ENCODE assay signal across 10 cellular contexts in the genomic region with DNA sequence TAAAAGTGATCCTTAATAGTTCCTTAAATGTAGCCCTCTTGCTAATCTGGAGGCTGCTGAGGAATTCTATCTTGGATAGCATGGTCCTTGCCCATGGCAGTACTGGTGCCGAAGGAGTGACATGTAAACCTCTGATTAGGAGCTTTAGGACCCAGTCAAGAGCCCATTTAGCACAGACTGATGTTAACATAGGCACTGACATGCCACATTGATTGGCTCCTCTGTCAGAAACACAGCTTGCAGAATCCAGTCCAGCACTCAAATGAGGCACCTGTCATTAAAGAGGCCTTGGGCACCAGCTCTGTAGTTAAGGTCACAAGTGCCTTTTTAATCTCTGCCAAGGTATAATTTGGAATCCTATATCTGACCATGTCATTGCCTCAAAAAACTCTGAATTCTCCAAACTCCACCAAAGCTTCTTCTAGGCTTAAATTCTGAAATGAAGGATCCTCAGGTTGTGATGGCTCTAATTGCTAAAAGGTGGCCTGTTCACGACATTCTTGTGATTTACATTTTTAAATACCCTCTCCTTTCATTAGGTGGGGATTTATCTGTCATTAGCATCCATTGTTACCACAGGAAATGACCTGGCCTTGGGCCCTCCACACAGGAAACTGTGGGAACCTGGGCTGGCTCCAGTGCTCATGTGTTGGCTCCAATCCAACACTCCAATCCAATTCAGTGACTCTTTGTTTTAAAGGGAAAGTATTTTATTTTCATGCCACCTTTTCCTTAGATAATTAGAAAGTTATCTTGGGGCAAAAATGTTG. TPM values are rescaled to one million over a fixed set of nuclear protein-coding genes. Genes with fewer than 3 reads are reported as not detected.
A peak's percentile ranks its signal among the peaks of the same experiment; 100 is the strongest.
DNase-seq lines count a peak whose midpoint lies in the region; ATAC-seq and TF ChIP-seq lines count a peak whose summit lies in the region.
"Had no signal": no experiment of that assay in that cellular context is flagged by ENCODE, and none has a peak within 500 bp of the region (broad histone marks: within the 10 kb centered on the region; RNA-seq: fewer than 3 reads in every experiment).

No MANE protein-coding gene starts in this region.

- no peaks in the 10 kb centered on the region for H3K27me3 ChIP-seq in cardiac muscle cell
- no peaks in the 10 kb centered on the region for H3K27me3 ChIP-seq in subcutaneous abdominal adipose tissue (ENCODE audit: control insufficient read depth in 5 of 5, insufficient read depth in 4 of 5, low read length in 5 of 5)
- no peaks in the 10 kb centered on the region for H3K27me3 ChIP-seq in colonic mucosa

- no peak for ATAC-seq in left cardiac atrium
- no peak for ATAC-seq in GM21825 (IDR thresholded peaks at IDR 0.05; ENCODE audit: unreplicated experiment)
- ATAC-seq: mucosa of descending colon had no signal

- H3K4me1 ChIP-seq in cardiac muscle cell (ENCODE audit: low read depth) (peaks cover 10% of the 10 kb centered on the region), subcutaneous abdominal adipose tissue (ENCODE audit: control insufficient read depth in 5 of 5, insufficient read depth in 5 of 5, low read length in 5 of 5) (peaks cover 0 to 22% (median 3%) of the 10 kb centered on the region in 5 donors), colonic mucosa (no peaks in the 10 kb centered on the region)

- intact Hi-C loops in left cardiac atrium (cut with DNase I): no loop called here
- intact Hi-C loops in colonic mucosa (cut with DNase I): no loop called here

- DNase-seq in cardiac muscle cell (ENCODE audit: low read depth in 1 of 2, low spot score in 1 of 2): peak; percentile 27 to 74
- DNase-seq in left cardiac atrium: no peak
- peak; percentile 40 for DNase-seq in NCI-H748 treated with DMSO at 0.1 percent for 48 hours (lab: John Stamatoyannopoulos, UW)
- DNase-seq in epithelial cell of proximal tubule (ENCODE audit: low read depth): peak; percentile 36
- no peak for DNase-seq in colonic mucosa
- DNase-seq in medulla oblongata (ENCODE audit: extremely low spot score): no peak
- DNase-seq: activated naive CD8-positive, alpha-beta T cell treated with anti-CD3 and anti-CD28 coated beads, Interleukin-2, amount 10 ng/mL, durations not matched to agents 7 days and 5 days had no signal

- no peaks in the 10 kb centered on the region for H3K9me3 ChIP-seq in cardiac muscle cell (ENCODE audit: low read depth)
- no peaks in the 10 kb centered on the region for H3K9me3 ChIP-seq in subcutaneous abdominal adipose tissue (ENCODE audit: control insufficient read depth in 5 of 5, low read length in 5 of 5)
- no peaks in the 10 kb centered on the region for H3K9me3 ChIP-seq in colonic mucosa
- H3K9me3 ChIP-seq: mucosa of descending colon had no signal

- H3K27ac ChIP-seq in cardiac muscle cell (peak overlapping the region; percentile 20), subcutaneous abdominal adipose tissue (ENCODE audit: low read depth, low read length) (peak overlapping the region; percentile 54), colonic mucosa (no peak overlapping the region)

- H3K4me3 ChIP-seq in cardiac muscle cell (no peak overlapping the region), epithelial cell of proximal tubule (ENCODE audit: low read depth, low read length) (no peak overlapping the region), subcutaneous abdominal adipose tissue (ENCODE audit: low read depth in 1 of 5, low read length in 5 of 5) (no peak overlapping the region), colonic mucosa (no peak overlapping the region)
- H3K4me3 ChIP-seq: mucosa of descending colon had no signal

- H3K36me3 ChIP-seq in cardiac muscle cell (no peaks in the 10 kb centered on the region), subcutaneous abdominal adipose tissue (ENCODE audit: control insufficient read depth in 5 of 5, insufficient read depth in 5 of 5, low read length in 5 of 5) (no peaks in the 10 kb centered on the region), colonic mucosa (no peaks in the 10 kb centered on the region)

- TF ChIP-seq CTCF in cardiac muscle cell (IDR thresholded peaks at IDR 0.05; ENCODE audit: low read depth, low read length): no peak
- TF ChIP-seq CTCF in epithelial cell of proximal tubule (conservative IDR thresholded peaks at IDR 0.05; ENCODE audit: low read depth, low read length): no peak
- TF ChIP-seq CTCF in colonic mucosa (IDR thresholded peaks at IDR 0.05): no peak

- H3K9ac ChIP-seq in subcutaneous abdominal adipose tissue (ENCODE audit: low read length in 5 of 5) (no peak overlapping the region), colonic mucosa (ENCODE audit: low read depth in 2 of 2, low read length in 2 of 2) (no peak overlapping the region)

RNA-seq across cellular contexts. Expression of a gene that starts 57.3 kb away (rescaled TPM):
- total RNA-seq in cardiac muscle cell: 73.0 and 77.5 TPM in 2 replicates
- polyA plus RNA-seq in cardiac muscle cell: 189 and 234 TPM in 2 replicates
- 10 to 100 TPM; 70.2 to 76.0 TPM for total RNA-seq in left cardiac atrium
- 91.7 and 115 TPM in 2 replicates for total RNA-seq in epithelial cell of proximal tubule
- total RNA-seq in colonic mucosa: 100 to 1,000 TPM in 1 of 2 donors, 10 to 100 TPM in 1; 89.0 to 148 TPM

Comparison
In these comparisons a context has a peak if more than half of its experiments do, and no peak if none do; other contexts are left out.
1. DNase-seq: peak in cardiac muscle cell (2 of 2), NCI-H748 treated with DMSO at 0.1 percent for 48 hours (single experiment) and epithelial cell of proximal tubule (single experiment); none in left cardiac atrium (single experiment), colonic mucosa (single experiment) and medulla oblongata (single experiment).